10 cellular contexts compared by ENCODE assay signal in genomic region chr20:1327827-1328679, GRCh38. TPM values are rescaled to one million over a fixed set of nuclear protein-coding genes. Genes with fewer than 3 reads are reported as not detected.
DNase-seq lines count a peak whose midpoint lies in the region; ATAC-seq and TF ChIP-seq lines count a peak whose summit lies in the region.
"Had no signal": no experiment of that assay in that cellular context is flagged by ENCODE, and none has a peak within 500 bp of the region (broad histone marks: within the 10 kb centered on the region; RNA-seq: fewer than 3 reads in every experiment).

No MANE protein-coding gene starts in this region.

- no peak for TF ChIP-seq RAD21 in IMR-90 (IDR thresholded peaks at IDR 0.05; ENCODE audit: low read length)

- no peaks in the 10 kb centered on the region for H3K9me3 ChIP-seq in AG04450 (ENCODE audit: control insufficient read depth, insufficient read depth, low read length)
- no peaks in the 10 kb centered on the region for H3K9me3 ChIP-seq in IMR-90 (ENCODE audit: control insufficient read depth, insufficient read depth, low read length)

- H3K4me2 ChIP-seq in IMR-90 (ENCODE audit: low read depth, low read length): no peak overlapping the region
- H3K4me2 ChIP-seq: KMS-11 had no signal

- no peak overlapping the region; the same call in 2 of the 3 replicates for H2BK15ac ChIP-seq in IMR-90 (ENCODE audit: low read depth, low read length)

- H2AK9ac ChIP-seq in IMR-90 (replicated peaks; ENCODE audit: low read depth, low read length, poor library complexity): no peak overlapping the region

- H3K36me3 ChIP-seq in IMR-90 (ENCODE audit: control insufficient read depth, insufficient read depth, low read length): peaks cover 6% of the 10 kb centered on the region; the same call in 1 of the 2 replicates

- no peak for DNase-seq in AG04450 (ENCODE audit: low read depth, low spot score)
- no peak for DNase-seq in IMR-90
- peak in 2 of 10 donors; percentile 2 to 3 for DNase-seq in dorsolateral prefrontal cortex
- DNase-seq in omental fat pad (ENCODE audit: low spot score): peak; percentile 22
- DNase-seq in cerebellum (ENCODE audit: low spot score): no peak
- DNase-seq in NCI-H524 (lab: John Stamatoyannopoulos, UW): no peak

- CTCF ChIA-PET in AG04450 (lab: Charles Lee): interaction anchor here (1.5 to 1.8 kb wide), 2 partner anchors 15 to 138 kb away, joined by 4 to 5 read pairs; partner anchors contain the start of gene NSFL1C
- CTCF ChIA-PET in IMR-90 (lab: Yijun Ruan, JAX): no interaction called here

- H3K23ac ChIP-seq in IMR-90 (ENCODE audit: low read depth, low read length): peak overlapping the region; percentile 30

- H3K9me1 ChIP-seq in IMR-90 (ENCODE audit: insufficient read depth, low read length): peaks cover 42% of the 10 kb centered on the region

- H3K27me3 ChIP-seq in AG04450 (ENCODE audit: control insufficient read depth, insufficient read depth, low read length): no peaks in the 10 kb centered on the region
- H3K27me3 ChIP-seq in IMR-90 (ENCODE audit: control insufficient read depth, insufficient read depth, low read length): no peaks in the 10 kb centered on the region
- H3K27me3 ChIP-seq in dorsolateral prefrontal cortex: no peaks in the 10 kb centered on the region

- peaks cover 48 to 89% of the 10 kb centered on the region in 2 experiments for H3K79me1 ChIP-seq in IMR-90 (ENCODE audit: low read depth in 1 of 2, low read length in 2 of 2)

- POLR2A ChIA-PET in AG04450 (lab: Yijun Ruan, JAX) (no interaction called here), IMR-90 (lab: Charles Lee; ENCODE audit: unreplicated experiment) (interaction anchor here (0.5 to 0.6 kb wide), 2 partner anchors 8 to 32 kb away, joined by 3 to 5 read pairs; no protein-coding TSS in a partner anchor)

- H2BK5ac ChIP-seq in IMR-90 (ENCODE audit: low read depth, low read length, poor library complexity, severe bottlenecking): peak overlapping the region; percentile 7

- dilution Hi-C loops in IMR-90 (cut with HindIII; ENCODE audit: low sequenced_read_pairs, unreplicated experiment): no loop called here

- TF ChIP-seq POLR2A in IMR-90 (IDR thresholded peaks at IDR 0.05; ENCODE audit: low read depth, low read length): no peak

- peak overlapping the region; percentile 55; the same call in 1 of the 2 replicates for H2BK120ac ChIP-seq in IMR-90 (ENCODE audit: low read depth, low read length)

- peak overlapping the region; percentile 47 for H2AK5ac ChIP-seq in IMR-90 (ENCODE audit: low read depth, low read length)

- no peak overlapping the region for H2AFZ ChIP-seq in IMR-90 (replicated peaks; ENCODE audit: low read length, poor library complexity)

- peaks cover 27% of the 10 kb centered on the region for H3K4me1 ChIP-seq in IMR-90 (ENCODE audit: control insufficient read depth, insufficient read depth, low read length)

- no TSS peak for BruUV-seq in IMR-90 (replicated peaks; lab: Mats Ljungman, UMichigan)

- intact Hi-C loops in IMR-90 (cut with micrococcal nuclease) (loop anchor here (5.0 kb wide), 1 partner anchor 49 kb away; no protein-coding TSS in a partner anchor), dorsolateral prefrontal cortex (cut with DNase I) (loop anchor here in 1 of 2 donors (5.0 to 10.0 kb wide), 2 partner anchors 44 to 447 kb away; no protein-coding TSS in a partner anchor)

- H2BK20ac ChIP-seq in IMR-90 (ENCODE audit: low read depth, low read length): peak overlapping the region; percentile 46; the same call in 1 of the 2 replicates

- H3K18ac ChIP-seq in IMR-90 (ENCODE audit: low read depth, low read length): no peak overlapping the region

- in situ Hi-C loops in IMR-90 (cut with MboI; ENCODE audit: low sequenced_read_pairs): loop anchor here (25.0 kb wide), 1 partner anchor 509 kb away; no protein-coding TSS in a partner anchor

- H3K27ac ChIP-seq in AG04450 (ENCODE audit: low read depth, low read length) (peak overlapping the region; percentile 21), IMR-90 (ENCODE audit: insufficient read depth, low read length) (peak overlapping the region; percentile 33), dorsolateral prefrontal cortex (peak overlapping the region in 58 of 59 donors; percentile 9 to 100 (median 96))
- H3K27ac ChIP-seq: KMS-11, SK-N-MC had no signal

- peak overlapping the region; percentile 14; the same call in 1 of the 2 replicates for H3K56ac ChIP-seq in IMR-90 (ENCODE audit: extremely low read depth, insufficient read depth, low read length)

- H4K8ac ChIP-seq in IMR-90 (ENCODE audit: low read depth in 2 of 2, low read length in 2 of 2): peak overlapping the region; percentile 1 to 10; a peak in 1 of 4 replicates

- H3K4me3 ChIP-seq in AG04450 (ENCODE audit: low read depth, low read length) (no peak overlapping the region), IMR-90 (ENCODE audit: insufficient read depth, low read depth, low read length) (no peak overlapping the region), dorsolateral prefrontal cortex (peak overlapping the region in 2 of 59 donors; percentile 4 to 16)
- H3K4me3 ChIP-seq: SK-N-MC had no signal

- peak overlapping the region; percentile 38; the same call in 1 of the 2 replicates for H4K91ac ChIP-seq in IMR-90 (ENCODE audit: insufficient read depth, low read depth, low read length)

- ATAC-seq in IMR-90 (ENCODE audit: low read depth) (no peak), omental fat pad (ENCODE audit: low FRiP score) (no peak), HG02571 (IDR thresholded peaks at IDR 0.05; ENCODE audit: unreplicated experiment) (no peak), HG03159 (IDR thresholded peaks at IDR 0.05; ENCODE audit: unreplicated experiment) (no peak)

- peak overlapping the region; percentile 70 for H3K4ac ChIP-seq in IMR-90 (ENCODE audit: low read depth, low read length)

- H3K9ac ChIP-seq in IMR-90 (ENCODE audit: low read depth, low read length): no peak overlapping the region; the same call in 1 of the 2 replicates
- H3K9ac ChIP-seq: KMS-11 had no signal

- H4K20me1 ChIP-seq in IMR-90 (ENCODE audit: insufficient read depth, low read length): peaks cover 4% of the 10 kb centered on the region; the same call in 1 of the 2 replicates

- H3K14ac ChIP-seq in IMR-90 (replicated peaks; ENCODE audit: low read depth, low read length): peak overlapping the region; percentile 18; the same call in 1 of the 2 replicates

- 100% methylated on average over 4 of the region's 7 CpGs; no CpG with 5 or more reads in 1 of the 2 experiments for WGBS in IMR-90 (ENCODE audit: extremely low coverage in 2 of 2, insufficient read length in 1 of 2), 2 experiments

- no peak overlapping the region for H4K5ac ChIP-seq in IMR-90 (ENCODE audit: low read depth, low read length)

- TF ChIP-seq CTCF in AG04450 (IDR thresholded peaks at IDR 0.05; ENCODE audit: low read depth, low read length) (no peak), IMR-90 (conservative IDR thresholded peaks at IDR 0.05; ENCODE audit: low read depth, low read length) (no peak), dorsolateral prefrontal cortex (IDR thresholded peaks at IDR 0.05 in 54 of 56, conservative IDR thresholded peaks at IDR 0.05 in 2 of 56; ENCODE audit: low read depth in 1 of 56, partially characterized antibody in 56 of 56) (no peak), omental fat pad (IDR thresholded peaks at IDR 0.05) (no peak)

TF ChIP-seq in IMR-90, 13 proteins besides CTCF, POLR2A, EP300 and RAD21:
- TF ChIP-seq, protein P1, sequence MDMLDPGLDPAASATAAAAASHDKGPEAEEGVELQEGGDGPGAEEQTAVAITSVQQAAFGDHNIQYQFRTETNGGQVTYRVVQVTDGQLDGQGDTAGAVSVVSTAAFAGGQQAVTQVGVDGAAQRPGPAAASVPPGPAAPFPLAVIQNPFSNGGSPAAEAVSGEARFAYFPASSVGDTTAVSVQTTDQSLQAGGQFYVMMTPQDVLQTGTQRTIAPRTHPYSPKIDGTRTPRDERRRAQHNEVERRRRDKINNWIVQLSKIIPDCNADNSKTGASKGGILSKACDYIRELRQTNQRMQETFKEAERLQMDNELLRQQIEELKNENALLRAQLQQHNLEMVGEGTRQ (IDR thresholded peaks at IDR 0.05; ENCODE audit: low read depth, low read length): no peak
- TF ChIP-seq BHLHE40 (IDR thresholded peaks at IDR 0.05; ENCODE audit: low read depth, low read length) (no peak), CEBPB (IDR thresholded peaks at IDR 0.05; ENCODE audit: low read depth, low read length) (no peak), NFE2L2 (IDR thresholded peaks at IDR 0.05; ENCODE audit: low read depth, low read length) (no peak), SMC3 (IDR thresholded peaks at IDR 0.05; ENCODE audit: low read depth, low read length) (no peak), CHD1 (IDR thresholded peaks at IDR 0.05; ENCODE audit: low read depth, low read length) (no peak), RCOR1 (IDR thresholded peaks at IDR 0.05; ENCODE audit: insufficient replicate concordance, low read length) (no peak), MAFK (IDR thresholded peaks at IDR 0.05; ENCODE audit: low read depth, low read length) (no peak), RFX5 (IDR thresholded peaks at IDR 0.05; ENCODE audit: low read depth, low read length) (no peak), FOS (IDR thresholded peaks at IDR 0.05; ENCODE audit: low read depth, low read length) (no peak), MXI1 (IDR thresholded peaks at IDR 0.05; ENCODE audit: borderline replicate concordance, low read depth, low read length) (no peak), MAZ (IDR thresholded peaks at IDR 0.05; ENCODE audit: borderline replicate concordance, low read depth, low read length) (no peak)
- TF ChIP-seq, protein P2, sequence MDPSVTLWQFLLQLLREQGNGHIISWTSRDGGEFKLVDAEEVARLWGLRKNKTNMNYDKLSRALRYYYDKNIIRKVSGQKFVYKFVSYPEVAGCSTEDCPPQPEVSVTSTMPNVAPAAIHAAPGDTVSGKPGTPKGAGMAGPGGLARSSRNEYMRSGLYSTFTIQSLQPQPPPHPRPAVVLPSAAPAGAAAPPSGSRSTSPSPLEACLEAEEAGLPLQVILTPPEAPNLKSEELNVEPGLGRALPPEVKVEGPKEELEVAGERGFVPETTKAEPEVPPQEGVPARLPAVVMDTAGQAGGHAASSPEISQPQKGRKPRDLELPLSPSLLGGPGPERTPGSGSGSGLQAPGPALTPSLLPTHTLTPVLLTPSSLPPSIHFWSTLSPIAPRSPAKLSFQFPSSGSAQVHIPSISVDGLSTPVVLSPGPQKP (IDR thresholded peaks at IDR 0.05; ENCODE audit: borderline replicate concordance, low read depth, low read length): no peak

RNA-seq across cellular contexts. Expression of gene SDCBP2, which starts 0.9 kb away (rescaled TPM):
- polyA plus RNA-seq in AG04450 (2011; rRNA removed) (2.0 and 2.1 TPM in 2 replicates), IMR-90 (2012; rRNA removed) (1.3 TPM in 2 replicates)
- polyA minus RNA-seq in AG04450 (2011; rRNA and poly(A)+ RNA removed): 0.48 and 0.55 TPM in 2 replicates
- total RNA-seq in IMR-90 (2012; rRNA removed) (0.54 and 0.83 TPM in 2 replicates), dorsolateral prefrontal cortex (10 to 100 TPM in 118 of 120 experiments, 1 to 10 TPM in 2; 6.5 to 34.6 (median 21.2) TPM), omental fat pad (10 to 100 TPM in 2 of 4 donors, 1 to 10 TPM in 2; 7.7 to 18.0 (median 9.8) TPM), cerebellum (2.2 TPM)
- polyA plus RNA-seq in IMR-90 (2012; cell fraction: cytosol; rRNA removed): 1.5 and 1.6 TPM in 2 replicates
- 2.5 and 4.1 TPM in 2 replicates for polyA plus RNA-seq in IMR-90 (2012; cell fraction: nucleus; rRNA removed; ENCODE audit: low replicate concordance)

Comparison
In these comparisons a context has a peak if more than half of its experiments do, and no peak if none do; other contexts are left out.
1. H3K27ac ChIP-seq: peak in every context shown above with its lines; median percentile 96 in dorsolateral prefrontal cortex; 33 in IMR-90; 21 in AG04450.